In the genomic region with DNA sequence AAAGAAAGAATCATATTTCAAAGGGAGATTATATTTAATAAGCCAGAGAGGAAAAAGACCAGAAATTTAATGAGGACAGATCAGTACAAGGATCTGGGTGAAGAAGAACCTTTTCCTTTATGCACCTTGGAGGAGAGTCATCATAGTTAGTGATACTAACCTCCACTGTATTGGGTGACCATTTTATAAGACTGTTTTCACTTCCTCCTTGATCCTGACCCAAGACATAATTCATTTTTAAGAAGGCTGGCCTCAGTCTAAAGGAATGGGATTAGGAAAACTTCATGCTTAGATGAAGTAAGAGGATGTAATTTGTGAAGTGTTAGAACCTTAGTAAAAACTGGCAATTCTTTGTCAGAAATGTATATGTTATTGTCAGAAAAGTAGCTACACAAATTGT, we compare ENCODE assay signal across 22 cellular contexts.
"Had no signal": no experiment of that assay in that cellular context is flagged by ENCODE, and none has a peak within 500 bp of the region (broad histone marks: within the 10 kb centered on the region; RNA-seq: fewer than 3 reads in every experiment).

No MANE protein-coding gene starts in this region.

- ATAC-seq: activated CD4-positive, CD25-positive, alpha-beta regulatory T cell treated with anti-CD3 and anti-CD28 coated beads, Interleukin-2, amount 50 U/mL, for 24 hours; activated CD8-positive, alpha-beta memory T cell treated with anti-CD3 and anti-CD28 coated beads, Interleukin-2, amount 10 ng/mL, durations not matched to agents 7 days and 5 days; activated CD8-positive, alpha-beta T cell treated with anti-CD3 and anti-CD28 coated beads for 36 hours; activated T-helper 17 cell treated with anti-CD3 and anti-CD28 coated beads, Interleukin-2, amount 50 U/mL, for 72 hours; left colon; lower lobe of right lung; naive thymus-derived CD8-positive, alpha-beta T cell; stimulated activated memory B cell treated with anti-CD40 and anti-IgM and Interleukin-4, amounts not matched to agents 10 μg/mL and 1 μg/mL and 100 μg/mL, for 72 hours; T-helper 17 cell had no signal

- H3K4me1 ChIP-seq: lower lobe of right lung, sigmoid colon, stomach, testis had no signal

- H3K4me1 Mint-ChIP-seq: activated CD4-positive, alpha-beta T cell treated with anti-CD3 and anti-CD28 coated beads, Interleukin-2, amount 10 ng/mL, durations not matched to agents 7 days and 5 days; activated CD8-positive, alpha-beta memory T cell treated with anti-CD3 and anti-CD28 coated beads, Interleukin-2, amount 10 ng/mL, durations not matched to agents 7 days and 5 days; activated T-helper 17 cell treated with anti-CD3 and anti-CD28 coated beads, Interleukin-2, amount 50 U/mL, for 72 hours; naive thymus-derived CD8-positive, alpha-beta T cell; stimulated activated memory B cell treated with anti-CD40 and anti-IgM and Interleukin-4, amounts not matched to agents 10 μg/mL and 1 μg/mL and 100 μg/mL, for 72 hours had no signal

- H3K27ac Mint-ChIP-seq: activated CD4-positive, alpha-beta T cell treated with anti-CD3 and anti-CD28 coated beads, Interleukin-2, amount 10 ng/mL, durations not matched to agents 7 days and 5 days; activated CD8-positive, alpha-beta memory T cell treated with anti-CD3 and anti-CD28 coated beads, Interleukin-2, amount 10 ng/mL, durations not matched to agents 7 days and 5 days; activated CD8-positive, alpha-beta T cell treated with anti-CD3 and anti-CD28 coated beads for 36 hours; activated naive CD8-positive, alpha-beta T cell; activated T-helper 17 cell treated with anti-CD3 and anti-CD28 coated beads, Interleukin-2, amount 50 U/mL, for 72 hours; naive thymus-derived CD8-positive, alpha-beta T cell; stimulated activated memory B cell treated with anti-CD40 and anti-IgM and Interleukin-4, amounts not matched to agents 10 μg/mL and 1 μg/mL and 100 μg/mL, for 72 hours; T-helper 17 cell; type B pancreatic cell had no signal

- H3K36me3 ChIP-seq: heart right ventricle, lower lobe of right lung, sigmoid colon, stomach had no signal

- H3K27me3 Mint-ChIP-seq: activated CD4-positive, alpha-beta T cell treated with anti-CD3 and anti-CD28 coated beads, Interleukin-2, amount 10 ng/mL, durations not matched to agents 7 days and 5 days; activated CD8-positive, alpha-beta memory T cell treated with anti-CD3 and anti-CD28 coated beads, Interleukin-2, amount 10 ng/mL, durations not matched to agents 7 days and 5 days; activated CD8-positive, alpha-beta T cell treated with anti-CD3 and anti-CD28 coated beads for 36 hours; activated naive CD8-positive, alpha-beta T cell; activated T-helper 17 cell treated with anti-CD3 and anti-CD28 coated beads, Interleukin-2, amount 50 U/mL, for 72 hours; naive thymus-derived CD8-positive, alpha-beta T cell; stimulated activated memory B cell treated with anti-CD40 and anti-IgM and Interleukin-4, amounts not matched to agents 10 μg/mL and 1 μg/mL and 100 μg/mL, for 72 hours; T-helper 17 cell; type B pancreatic cell had no signal

- H3K27me3 ChIP-seq: heart right ventricle, sigmoid colon, stomach, testis had no signal

- H3K9me3 ChIP-seq: heart right ventricle, lower lobe of right lung, sigmoid colon, stomach, testis had no signal

- H3K9me3 Mint-ChIP-seq: activated CD4-positive, alpha-beta T cell treated with anti-CD3 and anti-CD28 coated beads, Interleukin-2, amount 10 ng/mL, durations not matched to agents 7 days and 5 days; activated CD8-positive, alpha-beta T cell treated with anti-CD3 and anti-CD28 coated beads for 36 hours; activated T-helper 17 cell treated with anti-CD3 and anti-CD28 coated beads, Interleukin-2, amount 50 U/mL, for 72 hours; naive thymus-derived CD8-positive, alpha-beta T cell; stimulated activated memory B cell treated with anti-CD40 and anti-IgM and Interleukin-4, amounts not matched to agents 10 μg/mL and 1 μg/mL and 100 μg/mL, for 72 hours; type B pancreatic cell had no signal

- H3K4me3 Mint-ChIP-seq: activated CD4-positive, alpha-beta T cell treated with anti-CD3 and anti-CD28 coated beads, Interleukin-2, amount 10 ng/mL, durations not matched to agents 7 days and 5 days; activated CD8-positive, alpha-beta memory T cell treated with anti-CD3 and anti-CD28 coated beads, Interleukin-2, amount 10 ng/mL, durations not matched to agents 7 days and 5 days; activated CD8-positive, alpha-beta T cell treated with anti-CD3 and anti-CD28 coated beads for 36 hours; activated naive CD8-positive, alpha-beta T cell; activated T-helper 17 cell treated with anti-CD3 and anti-CD28 coated beads, Interleukin-2, amount 50 U/mL, for 72 hours; naive thymus-derived CD8-positive, alpha-beta T cell; stimulated activated memory B cell treated with anti-CD40 and anti-IgM and Interleukin-4, amounts not matched to agents 10 μg/mL and 1 μg/mL and 100 μg/mL, for 72 hours; T-helper 17 cell; type B pancreatic cell had no signal

- H3K27ac ChIP-seq: epithelial cell of prostate, lower lobe of right lung, sigmoid colon, stomach, testis had no signal

- DNase-seq: activated CD4-positive, alpha-beta T cell treated with anti-CD3 and anti-CD28 coated beads, Interleukin-2, amount 10 ng/mL, durations not matched to agents 7 days and 5 days; activated CD8-positive, alpha-beta memory T cell treated with anti-CD3 and anti-CD28 coated beads, Interleukin-2, amount 10 ng/mL, durations not matched to agents 7 days and 5 days; activated CD8-positive, alpha-beta T cell treated with anti-CD3 and anti-CD28 coated beads for 36 hours; amniotic stem cell; heart right ventricle; islet precursor cell; left colon; lower lobe of right lung; naive thymus-derived CD8-positive, alpha-beta T cell; sigmoid colon; stimulated activated CD4-positive, alpha-beta T cell treated with anti-CD3 and anti-CD28 coated beads, Interleukin-15, amount 100 ng/mL, for 24 hours; stomach; SW 1271; T-helper 17 cell; testis had no signal

- H3K4me3 ChIP-seq: heart right ventricle, lower lobe of right lung, sigmoid colon, smooth muscle cell, stomach, testis had no signal

- H3K36me3 Mint-ChIP-seq: activated CD8-positive, alpha-beta memory T cell treated with anti-CD3 and anti-CD28 coated beads, Interleukin-2, amount 10 ng/mL, durations not matched to agents 7 days and 5 days; stimulated activated memory B cell treated with anti-CD40 and anti-IgM and Interleukin-4, amounts not matched to agents 10 μg/mL and 1 μg/mL and 100 μg/mL, for 72 hours; type B pancreatic cell had no signal
